Comparison of ENCODE assay signal across 8 cellular contexts in genomic region chr5:77490945-77491344, GRCh38. TPM values are rescaled to one million over a fixed set of nuclear protein-coding genes. Genes with fewer than 3 reads are reported as not detected.
DNase-seq lines count a peak whose midpoint lies in the region; FAIRE-seq and TF ChIP-seq lines count a peak whose summit lies in the region.
"Not testable (repeated sequence)": the region's sequence is repeated elsewhere in the genome, so short reads cannot be mapped to it uniquely, and the experiment has no call there.

No MANE protein-coding gene starts in this region.

- H3K9me2 ChIP-seq in OCI-LY1 (ENCODE audit: low read depth, low read length), result not testable (repeated sequence)

- CTCF ChIA-PET in AG04450 (lab: Charles Lee), result interaction anchor here (0.9 to 4.3 kb wide), 6 partner anchors 7 to 518 kb away, joined by 3 to 110 read pairs (median 16); no protein-coding TSS in a partner anchor
- CTCF ChIA-PET in activated CD4-positive, alpha-beta memory T cell treated with anti-CD3 and anti-CD28 coated beads for 36 hours (lab: Charles Lee), result interaction anchor here (0.9 to 3.6 kb wide), 3 partner anchors 65 to 346 kb away, joined by 3 to 65 read pairs (median 15); no protein-coding TSS in a partner anchor

- FAIRE-seq in GM19239 (lab: Jason Lieb, UNC), result peak; percentile 75
- FAIRE-seq in bronchial epithelial cell (lab: Jason Lieb, UNC), result not testable (repeated sequence)

- intact Hi-C loops in activated CD4-positive, alpha-beta memory T cell treated with anti-CD3 and anti-CD28 coated beads for 36 hours (cut with micrococcal nuclease), result loop anchor here (5.0 to 10.0 kb wide), 3 partner anchors 114 to 804 kb away; partner anchors contain the start of gene AP3B1

- H3K9me3 ChIP-seq in AG04450 (ENCODE audit: control insufficient read depth, insufficient read depth, low read length); OCI-LY1 (ENCODE audit: low read length); mononuclear cell (ENCODE audit: low read depth, low read length); skeletal muscle tissue (ENCODE audit: control insufficient read depth in 3 of 3, low read length in 3 of 3): not testable (repeated sequence)

- not testable (repeated sequence) for H3K36me3 Mint-ChIP-seq in activated CD4-positive, alpha-beta memory T cell treated with anti-CD3 and anti-CD28 coated beads for 36 hours; glutamatergic neuron (ENCODE audit: unreplicated experiment)

- H2AFZ ChIP-seq in OCI-LY1 (ENCODE audit: low read length), result not testable (repeated sequence)

- not testable (repeated sequence) for H3K27me3 Mint-ChIP-seq in activated CD4-positive, alpha-beta memory T cell treated with anti-CD3 and anti-CD28 coated beads for 36 hours; glutamatergic neuron (ENCODE audit: unreplicated experiment)

- H3K4me1 ChIP-seq in OCI-LY1 (ENCODE audit: insufficient read depth, low read length, severe bottlenecking), result peaks cover 21% of the 10 kb centered on the region
- H3K4me1 ChIP-seq in mononuclear cell (ENCODE audit: insufficient read depth, low read length); skeletal muscle tissue (ENCODE audit: control insufficient read depth in 3 of 3, insufficient read depth in 3 of 3, low read length in 3 of 3): not testable (repeated sequence)

- H3K4me1 Mint-ChIP-seq in activated CD4-positive, alpha-beta memory T cell treated with anti-CD3 and anti-CD28 coated beads for 36 hours (ENCODE audit: low read depth), result peaks cover 23% of the 10 kb centered on the region
- not testable (repeated sequence) for H3K4me1 Mint-ChIP-seq in glutamatergic neuron (ENCODE audit: low read depth, unreplicated experiment)

- H3K27ac ChIP-seq in AG04450 (ENCODE audit: low read depth, low read length), result not testable (repeated sequence)
- H3K27ac ChIP-seq in OCI-LY1 (ENCODE audit: low read depth, low read length, poor library complexity, severe bottlenecking), result peak overlapping the region; percentile 86
- peak overlapping the region; percentile 92 for H3K27ac ChIP-seq in skeletal muscle tissue (ENCODE audit: low read depth, low read length)

- H3K4me3 ChIP-seq in AG04450 (ENCODE audit: low read depth, low read length) (peak overlapping the region; percentile 84), OCI-LY1 (ENCODE audit: low read depth, low read length, poor library complexity, severe bottlenecking) (peak overlapping the region; percentile 87), bronchial epithelial cell (ENCODE audit: low read depth, low read length) (peak overlapping the region; percentile 94), mononuclear cell (ENCODE audit: low read length) (peak overlapping the region; percentile 88), skeletal muscle tissue (ENCODE audit: low read length in 3 of 3) (peak overlapping the region; percentile 88 to 94 (median 94))

- not testable (repeated sequence) for H3K27me3 ChIP-seq in AG04450 (ENCODE audit: control insufficient read depth, insufficient read depth, low read length); OCI-LY1 (ENCODE audit: insufficient read depth, low read length); bronchial epithelial cell (ENCODE audit: control insufficient read depth, insufficient read depth, low read length); mononuclear cell (ENCODE audit: insufficient read depth, low read length); skeletal muscle tissue (ENCODE audit: control insufficient read depth in 3 of 3, insufficient read depth in 3 of 3, low read length in 3 of 3)

- H3F3A ChIP-seq in OCI-LY1 (ENCODE audit: insufficient read depth, low read length), result not testable (repeated sequence)

- H3K4me3 Mint-ChIP-seq in activated CD4-positive, alpha-beta memory T cell treated with anti-CD3 and anti-CD28 coated beads for 36 hours, result peak overlapping the region; percentile 76
- peak overlapping the region; percentile 96 for H3K4me3 Mint-ChIP-seq in glutamatergic neuron (ENCODE audit: unreplicated experiment)

- H3K9ac ChIP-seq in OCI-LY1 (ENCODE audit: low read length), result peak overlapping the region; percentile 86
- peak overlapping the region; percentile 91 to 96 (median 94) for H3K9ac ChIP-seq in skeletal muscle tissue (ENCODE audit: low read depth in 1 of 3, low read length in 3 of 3)

- TF ChIP-seq CTCF in AG04450 (IDR thresholded peaks at IDR 0.05; ENCODE audit: low read depth, low read length); OCI-LY1 (IDR thresholded peaks at IDR 0.05; ENCODE audit: low read length); bronchial epithelial cell (IDR thresholded peaks at IDR 0.05; ENCODE audit: insufficient read depth, low read length, severe bottlenecking); glutamatergic neuron (IDR thresholded peaks at IDR 0.05; ENCODE audit: partially characterized antibody, unreplicated experiment): not testable (repeated sequence)

- H3K4me2 ChIP-seq in OCI-LY1 (ENCODE audit: low read length), result peak overlapping the region; percentile 87

- POLR2A ChIA-PET in AG04450 (lab: Yijun Ruan, JAX); activated CD4-positive, alpha-beta memory T cell treated with anti-CD3 and anti-CD28 coated beads for 36 hours (lab: Charles Lee): not testable (repeated sequence)

- not testable (repeated sequence) for DNase-seq in AG04450 (ENCODE audit: low read depth, low spot score); GM19239 (ENCODE audit: insufficient read length, low spot score); bronchial epithelial cell (ENCODE audit: low read depth); glutamatergic neuron
- peak; percentile 20 for DNase-seq in activated CD4-positive, alpha-beta memory T cell treated with anti-CD3 and anti-CD28 coated beads for 36 hours

- peak overlapping the region; percentile 55 for H3K27ac Mint-ChIP-seq in activated CD4-positive, alpha-beta memory T cell treated with anti-CD3 and anti-CD28 coated beads for 36 hours
- not testable (repeated sequence) for H3K27ac Mint-ChIP-seq in glutamatergic neuron (ENCODE audit: unreplicated experiment)

- peaks cover 25% of the 10 kb centered on the region for H3K79me2 ChIP-seq in OCI-LY1 (ENCODE audit: insufficient read depth, low read length)

- H3K9me3 Mint-ChIP-seq in activated CD4-positive, alpha-beta memory T cell treated with anti-CD3 and anti-CD28 coated beads for 36 hours; glutamatergic neuron (ENCODE audit: unreplicated experiment): not testable (repeated sequence)

- not testable (repeated sequence) for H4K20me1 ChIP-seq in OCI-LY1 (ENCODE audit: insufficient read depth, low read length)

- H3K36me3 ChIP-seq in OCI-LY1 (ENCODE audit: insufficient read depth, low read length) (peaks cover 19% of the 10 kb centered on the region), skeletal muscle tissue (ENCODE audit: control insufficient read depth in 3 of 3, insufficient read depth in 3 of 3, low read length in 3 of 3) (peaks cover 3 to 10% (median 3%) of the 10 kb centered on the region in 3 donors)
- H3K36me3 ChIP-seq in bronchial epithelial cell (ENCODE audit: control insufficient read depth, insufficient read depth, low read length), result not testable (repeated sequence)

RNA-seq across cellular contexts. Expression of gene WDR41, which starts 1.2 kb away (rescaled TPM):
- polyA plus RNA-seq in AG04450 (2011; rRNA removed), result 70.7 and 84.5 TPM in 2 replicates
- polyA minus RNA-seq in AG04450 (2011; rRNA and poly(A)+ RNA removed), result 41.4 and 52.9 TPM in 2 replicates
- 10 to 100 TPM; 30.5 to 32.6 TPM for total RNA-seq in activated CD4-positive, alpha-beta memory T cell treated with anti-CD3 and anti-CD28 coated beads for 36 hours
- total RNA-seq in bronchial epithelial cell (148 and 222 TPM in 2 replicates), glutamatergic neuron (ENCODE audit: unreplicated experiment) (49.3 TPM), mononuclear cell (30.0 TPM), skeletal muscle tissue (60.5 TPM)
